1 cellular context compared by ENCODE assay signal in the genomic region with DNA sequence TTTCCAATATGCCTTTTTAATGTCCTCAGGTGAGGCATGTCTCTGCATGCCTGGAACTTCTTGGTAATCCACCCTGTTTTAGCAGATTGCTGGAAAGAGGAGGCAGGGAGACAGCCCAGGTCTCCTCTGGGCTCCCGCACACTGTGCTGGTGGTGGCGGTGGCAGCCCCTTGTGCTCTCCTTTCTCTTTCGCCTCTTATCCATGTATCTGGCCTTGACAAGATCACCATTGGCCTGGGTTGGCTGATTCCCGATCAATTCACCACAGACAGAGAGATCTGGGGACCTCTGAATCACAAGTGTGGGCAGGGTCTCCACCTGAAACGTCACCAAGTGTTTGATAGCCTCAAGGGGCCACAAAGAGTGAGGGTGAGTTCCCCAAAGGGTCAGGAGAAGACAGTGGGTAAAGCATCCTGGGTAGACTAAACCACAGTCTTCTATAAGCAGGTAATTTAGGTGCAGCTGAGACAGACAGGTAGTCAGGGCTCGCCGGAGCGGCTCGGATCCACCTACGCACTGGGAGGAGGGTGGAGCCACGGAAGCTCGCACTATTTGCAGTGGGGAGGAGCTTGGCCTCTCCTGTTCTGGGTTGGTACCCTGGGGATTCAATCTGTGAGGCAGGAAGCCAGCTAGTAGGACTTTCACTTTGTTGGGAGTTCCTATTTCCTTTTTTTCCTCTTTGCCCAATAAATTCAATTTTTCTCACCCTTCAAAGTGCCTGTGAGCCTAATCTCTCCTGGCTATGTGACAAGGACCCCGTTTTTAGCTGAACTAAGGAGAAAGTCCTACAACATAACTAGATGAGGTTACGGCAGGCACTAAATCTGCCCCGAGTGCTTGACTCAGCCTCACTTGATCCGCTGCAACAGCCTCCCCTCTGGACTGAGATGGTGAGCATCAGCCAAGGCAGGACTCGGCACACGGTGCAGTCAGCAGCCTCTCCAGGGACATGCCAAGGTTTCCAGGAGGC.
TF ChIP-seq lines count a peak whose summit lies in the region.

No MANE protein-coding gene starts in this region.

TF ChIP-seq in HepG2, 621 proteins besides CTCF, POLR2A, EP300 and RAD21 (continued from another document and continues in another):
- TF ChIP-seq GABPB1 (CRISPR knock-in tag; IDR thresholded peaks at IDR 0.05) = peak; percentile 61
- no peak for TF ChIP-seq SETDB1 (CRISPR knock-in tag; IDR thresholded peaks at IDR 0.05; ENCODE audit: borderline replicate concordance)
- no peak for TF ChIP-seq HHEX (CRISPR knock-in tag; IDR thresholded peaks at IDR 0.05)
- TF ChIP-seq ZNF841 (CRISPR knock-in tag; IDR thresholded peaks at IDR 0.05; ENCODE audit: borderline replicate concordance) = no peak
- no peak for TF ChIP-seq RNF2 (conservative IDR thresholded peaks at IDR 0.05; ENCODE audit: low read depth)
- TF ChIP-seq ZNF772 (CRISPR knock-in tag; IDR thresholded peaks at IDR 0.05) = no peak
- TF ChIP-seq ZC3H4 (CRISPR knock-in tag; IDR thresholded peaks at IDR 0.05; ENCODE audit: borderline replicate concordance) = no peak
- TF ChIP-seq FOXA1 (IDR thresholded peaks at IDR 0.05) = no peak
- peak; percentile 37 for TF ChIP-seq FOXA1 (CRISPR knock-in tag; IDR thresholded peaks at IDR 0.05)
- TF ChIP-seq BHLHE40 (IDR thresholded peaks at IDR 0.05; ENCODE audit: low read length) = no peak
- TF ChIP-seq ZNF263 (CRISPR knock-in tag; IDR thresholded peaks at IDR 0.05) = peak; percentile 81; the same call in 1 of the 2 replicates
- TF ChIP-seq, protein P1, sequence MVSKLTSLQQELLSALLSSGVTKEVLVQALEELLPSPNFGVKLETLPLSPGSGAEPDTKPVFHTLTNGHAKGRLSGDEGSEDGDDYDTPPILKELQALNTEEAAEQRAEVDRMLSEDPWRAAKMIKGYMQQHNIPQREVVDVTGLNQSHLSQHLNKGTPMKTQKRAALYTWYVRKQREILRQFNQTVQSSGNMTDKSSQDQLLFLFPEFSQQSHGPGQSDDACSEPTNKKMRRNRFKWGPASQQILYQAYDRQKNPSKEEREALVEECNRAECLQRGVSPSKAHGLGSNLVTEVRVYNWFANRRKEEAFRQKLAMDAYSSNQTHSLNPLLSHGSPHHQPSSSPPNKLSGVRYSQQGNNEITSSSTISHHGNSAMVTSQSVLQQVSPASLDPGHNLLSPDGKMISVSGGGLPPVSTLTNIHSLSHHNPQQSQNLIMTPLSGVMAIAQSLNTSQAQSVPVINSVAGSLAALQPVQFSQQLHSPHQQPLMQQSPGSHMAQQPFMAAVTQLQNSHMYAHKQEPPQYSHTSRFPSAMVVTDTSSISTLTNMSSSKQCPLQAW (CRISPR knock-in tag; IDR thresholded peaks at IDR 0.05) = 0 out of 2 replicates have a peak, but pooled peaks have one; percentile 14
- TF ChIP-seq YEATS4 (CRISPR knock-in tag; IDR thresholded peaks at IDR 0.05; ENCODE audit: borderline replicate concordance) = no peak
- TF ChIP-seq ZBTB3 (CRISPR knock-in tag; IDR thresholded peaks at IDR 0.05; ENCODE audit: borderline replicate concordance, low read depth) = no peak
- no peak for TF ChIP-seq BORCS8-MEF2B (CRISPR knock-in tag; IDR thresholded peaks at IDR 0.05)
- TF ChIP-seq SRSF1 (optimal IDR thresholded peaks at IDR 0.05; ENCODE audit: low read depth, low read length) = no peak
- peak; percentile 50; the same call in 1 of the 2 replicates for TF ChIP-seq TAF1 (CRISPR knock-in tag; IDR thresholded peaks at IDR 0.05)
- TF ChIP-seq ZZZ3 (CRISPR knock-in tag; IDR thresholded peaks at IDR 0.05; ENCODE audit: borderline replicate concordance) = no peak
- no peak for TF ChIP-seq ZNF598 (CRISPR knock-in tag; IDR thresholded peaks at IDR 0.05; ENCODE audit: borderline replicate concordance)
- TF ChIP-seq NFYC (CRISPR knock-in tag; IDR thresholded peaks at IDR 0.05) = peak; percentile 60
- no peak for TF ChIP-seq ZSCAN22 (CRISPR knock-in tag; IDR thresholded peaks at IDR 0.05)
- TF ChIP-seq SP1 (IDR thresholded peaks at IDR 0.05) = no peak
- TF ChIP-seq SP1 (CRISPR knock-in tag; IDR thresholded peaks at IDR 0.05) = peak; percentile 28; the same call in 1 of the 2 replicates
- no peak for TF ChIP-seq PHF5A (CRISPR knock-in tag; IDR thresholded peaks at IDR 0.05; ENCODE audit: low read depth, unreplicated experiment)
- peak; percentile 10; the same call in 1 of the 2 replicates for TF ChIP-seq ZNF572 (CRISPR knock-in tag; IDR thresholded peaks at IDR 0.05)
- 0 out of 2 replicates have a peak, but pooled peaks have one; percentile 30 for TF ChIP-seq IRF2 (CRISPR knock-in tag; IDR thresholded peaks at IDR 0.05)
- TF ChIP-seq ZNF12 (CRISPR knock-in tag; IDR thresholded peaks at IDR 0.05) = no peak
- TF ChIP-seq ZNF430 (CRISPR knock-in tag; IDR thresholded peaks at IDR 0.05) = no peak
- TF ChIP-seq TCF7 (IDR thresholded peaks at IDR 0.05; ENCODE audit: low read depth) = no peak
- TF ChIP-seq POLR2G (IDR thresholded peaks at IDR 0.05; ENCODE audit: low read depth, low read length) = peak; percentile 66
- peak; percentile 24; the same call in 1 of the 2 replicates for TF ChIP-seq TSC22D2 (CRISPR knock-in tag; IDR thresholded peaks at IDR 0.05; ENCODE audit: borderline replicate concordance)
- peak; percentile 58; the same call in 1 of the 2 replicates for TF ChIP-seq ZNF441 (CRISPR knock-in tag; IDR thresholded peaks at IDR 0.05; ENCODE audit: borderline replicate concordance)
- TF ChIP-seq DMAP1 (CRISPR knock-in tag; IDR thresholded peaks at IDR 0.05) = no peak
- no peak for TF ChIP-seq ESRRA (CRISPR knock-in tag; IDR thresholded peaks at IDR 0.05; ENCODE audit: low read depth)
- TF ChIP-seq, protein P2, sequence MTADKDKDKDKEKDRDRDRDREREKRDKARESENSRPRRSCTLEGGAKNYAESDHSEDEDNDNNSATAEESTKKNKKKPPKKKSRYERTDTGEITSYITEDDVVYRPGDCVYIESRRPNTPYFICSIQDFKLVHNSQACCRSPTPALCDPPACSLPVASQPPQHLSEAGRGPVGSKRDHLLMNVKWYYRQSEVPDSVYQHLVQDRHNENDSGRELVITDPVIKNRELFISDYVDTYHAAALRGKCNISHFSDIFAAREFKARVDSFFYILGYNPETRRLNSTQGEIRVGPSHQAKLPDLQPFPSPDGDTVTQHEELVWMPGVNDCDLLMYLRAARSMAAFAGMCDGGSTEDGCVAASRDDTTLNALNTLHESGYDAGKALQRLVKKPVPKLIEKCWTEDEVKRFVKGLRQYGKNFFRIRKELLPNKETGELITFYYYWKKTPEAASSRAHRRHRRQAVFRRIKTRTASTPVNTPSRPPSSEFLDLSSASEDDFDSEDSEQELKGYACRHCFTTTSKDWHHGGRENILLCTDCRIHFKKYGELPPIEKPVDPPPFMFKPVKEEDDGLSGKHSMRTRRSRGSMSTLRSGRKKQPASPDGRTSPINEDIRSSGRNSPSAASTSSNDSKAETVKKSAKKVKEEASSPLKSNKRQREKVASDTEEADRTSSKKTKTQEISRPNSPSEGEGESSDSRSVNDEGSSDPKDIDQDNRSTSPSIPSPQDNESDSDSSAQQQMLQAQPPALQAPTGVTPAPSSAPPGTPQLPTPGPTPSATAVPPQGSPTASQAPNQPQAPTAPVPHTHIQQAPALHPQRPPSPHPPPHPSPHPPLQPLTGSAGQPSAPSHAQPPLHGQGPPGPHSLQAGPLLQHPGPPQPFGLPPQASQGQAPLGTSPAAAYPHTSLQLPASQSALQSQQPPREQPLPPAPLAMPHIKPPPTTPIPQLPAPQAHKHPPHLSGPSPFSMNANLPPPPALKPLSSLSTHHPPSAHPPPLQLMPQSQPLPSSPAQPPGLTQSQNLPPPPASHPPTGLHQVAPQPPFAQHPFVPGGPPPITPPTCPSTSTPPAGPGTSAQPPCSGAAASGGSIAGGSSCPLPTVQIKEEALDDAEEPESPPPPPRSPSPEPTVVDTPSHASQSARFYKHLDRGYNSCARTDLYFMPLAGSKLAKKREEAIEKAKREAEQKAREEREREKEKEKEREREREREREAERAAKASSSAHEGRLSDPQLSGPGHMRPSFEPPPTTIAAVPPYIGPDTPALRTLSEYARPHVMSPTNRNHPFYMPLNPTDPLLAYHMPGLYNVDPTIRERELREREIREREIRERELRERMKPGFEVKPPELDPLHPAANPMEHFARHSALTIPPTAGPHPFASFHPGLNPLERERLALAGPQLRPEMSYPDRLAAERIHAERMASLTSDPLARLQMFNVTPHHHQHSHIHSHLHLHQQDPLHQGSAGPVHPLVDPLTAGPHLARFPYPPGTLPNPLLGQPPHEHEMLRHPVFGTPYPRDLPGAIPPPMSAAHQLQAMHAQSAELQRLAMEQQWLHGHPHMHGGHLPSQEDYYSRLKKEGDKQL (CRISPR knock-in tag; IDR thresholded peaks at IDR 0.05; ENCODE audit: low read depth) = no peak
- TF ChIP-seq, protein P3, sequence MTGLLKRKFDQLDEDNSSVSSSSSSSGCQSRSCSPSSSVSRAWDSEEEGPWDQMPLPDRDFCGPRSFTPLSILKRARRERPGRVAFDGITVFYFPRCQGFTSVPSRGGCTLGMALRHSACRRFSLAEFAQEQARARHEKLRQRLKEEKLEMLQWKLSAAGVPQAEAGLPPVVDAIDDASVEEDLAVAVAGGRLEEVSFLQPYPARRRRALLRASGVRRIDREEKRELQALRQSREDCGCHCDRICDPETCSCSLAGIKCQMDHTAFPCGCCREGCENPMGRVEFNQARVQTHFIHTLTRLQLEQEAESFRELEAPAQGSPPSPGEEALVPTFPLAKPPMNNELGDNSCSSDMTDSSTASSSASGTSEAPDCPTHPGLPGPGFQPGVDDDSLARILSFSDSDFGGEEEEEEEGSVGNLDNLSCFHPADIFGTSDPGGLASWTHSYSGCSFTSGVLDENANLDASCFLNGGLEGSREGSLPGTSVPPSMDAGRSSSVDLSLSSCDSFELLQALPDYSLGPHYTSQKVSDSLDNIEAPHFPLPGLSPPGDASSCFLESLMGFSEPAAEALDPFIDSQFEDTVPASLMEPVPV (CRISPR knock-in tag; IDR thresholded peaks at IDR 0.05) = no peak
- TF ChIP-seq, protein P4, sequence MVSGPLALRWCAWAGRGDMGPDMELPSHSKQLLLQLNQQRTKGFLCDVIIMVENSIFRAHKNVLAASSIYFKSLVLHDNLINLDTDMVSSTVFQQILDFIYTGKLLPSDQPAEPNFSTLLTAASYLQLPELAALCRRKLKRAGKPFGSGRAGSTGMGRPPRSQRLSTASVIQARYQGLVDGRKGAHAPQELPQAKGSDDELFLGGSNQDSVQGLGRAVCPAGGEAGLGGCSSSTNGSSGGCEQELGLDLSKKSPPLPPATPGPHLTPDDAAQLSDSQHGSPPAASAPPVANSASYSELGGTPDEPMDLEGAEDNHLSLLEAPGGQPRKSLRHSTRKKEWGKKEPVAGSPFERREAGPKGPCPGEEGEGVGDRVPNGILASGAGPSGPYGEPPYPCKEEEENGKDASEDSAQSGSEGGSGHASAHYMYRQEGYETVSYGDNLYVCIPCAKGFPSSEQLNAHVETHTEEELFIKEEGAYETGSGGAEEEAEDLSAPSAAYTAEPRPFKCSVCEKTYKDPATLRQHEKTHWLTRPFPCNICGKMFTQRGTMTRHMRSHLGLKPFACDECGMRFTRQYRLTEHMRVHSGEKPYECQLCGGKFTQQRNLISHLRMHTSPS (CRISPR knock-in tag; IDR thresholded peaks at IDR 0.05; ENCODE audit: low read depth) = no peak
- TF ChIP-seq, protein P5, sequence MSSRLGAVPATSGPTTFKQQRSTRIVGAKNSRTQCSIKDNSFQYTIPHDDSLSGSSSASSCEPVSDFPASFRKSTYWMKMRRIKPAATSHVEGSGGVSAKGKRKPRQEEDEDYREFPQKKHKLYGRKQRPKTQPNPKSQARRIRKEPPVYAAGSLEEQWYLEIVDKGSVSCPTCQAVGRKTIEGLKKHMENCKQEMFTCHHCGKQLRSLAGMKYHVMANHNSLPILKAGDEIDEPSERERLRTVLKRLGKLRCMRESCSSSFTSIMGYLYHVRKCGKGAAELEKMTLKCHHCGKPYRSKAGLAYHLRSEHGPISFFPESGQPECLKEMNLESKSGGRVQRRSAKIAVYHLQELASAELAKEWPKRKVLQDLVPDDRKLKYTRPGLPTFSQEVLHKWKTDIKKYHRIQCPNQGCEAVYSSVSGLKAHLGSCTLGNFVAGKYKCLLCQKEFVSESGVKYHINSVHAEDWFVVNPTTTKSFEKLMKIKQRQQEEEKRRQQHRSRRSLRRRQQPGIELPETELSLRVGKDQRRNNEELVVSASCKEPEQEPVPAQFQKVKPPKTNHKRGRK (CRISPR knock-in tag; IDR thresholded peaks at IDR 0.05) = no peak
- TF ChIP-seq, protein P6, sequence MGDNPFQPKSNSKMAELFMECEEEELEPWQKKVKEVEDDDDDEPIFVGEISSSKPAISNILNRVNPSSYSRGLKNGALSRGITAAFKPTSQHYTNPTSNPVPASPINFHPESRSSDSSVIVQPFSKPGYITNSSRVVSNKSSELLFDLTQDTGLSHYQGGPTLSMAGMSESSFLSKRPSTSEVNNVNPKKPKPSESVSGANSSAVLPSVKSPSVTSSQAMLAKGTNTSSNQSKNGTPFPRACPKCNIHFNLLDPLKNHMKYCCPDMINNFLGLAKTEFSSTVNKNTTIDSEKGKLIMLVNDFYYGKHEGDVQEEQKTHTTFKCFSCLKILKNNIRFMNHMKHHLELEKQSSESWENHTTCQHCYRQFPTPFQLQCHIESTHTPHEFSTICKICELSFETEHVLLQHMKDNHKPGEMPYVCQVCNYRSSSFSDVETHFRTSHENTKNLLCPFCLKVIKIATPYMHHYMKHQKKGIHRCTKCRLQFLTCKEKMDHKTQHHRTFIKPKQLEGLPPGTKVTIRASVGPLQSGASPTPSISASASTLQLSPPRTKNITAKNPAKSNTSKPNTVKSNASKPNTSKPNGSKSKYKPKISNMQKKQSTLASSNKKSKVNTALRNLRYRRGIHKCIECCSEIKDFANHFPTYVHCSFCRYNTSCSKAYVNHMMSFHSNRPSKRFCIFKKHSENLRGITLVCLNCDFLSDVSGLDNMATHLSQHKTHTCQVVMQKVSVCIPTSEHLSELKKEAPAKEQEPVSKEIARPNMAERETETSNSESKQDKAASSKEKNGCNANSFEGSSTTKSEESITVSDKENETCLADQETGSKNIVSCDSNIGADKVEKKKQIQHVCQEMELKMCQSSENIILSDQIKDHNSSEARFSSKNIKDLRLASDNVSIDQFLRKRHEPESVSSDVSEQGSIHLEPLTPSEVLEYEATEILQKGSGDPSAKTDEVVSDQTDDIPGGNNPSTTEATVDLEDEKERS (CRISPR knock-in tag; IDR thresholded peaks at IDR 0.05) = no peak
- no peak for TF ChIP-seq STAG1 (CRISPR knock-in tag; IDR thresholded peaks at IDR 0.05)
- TF ChIP-seq EZH2 (conservative IDR thresholded peaks at IDR 0.05; ENCODE audit: low read depth, low read length) = no peak
- TF ChIP-seq SP5 (CRISPR knock-in tag; IDR thresholded peaks at IDR 0.05; ENCODE audit: borderline replicate concordance, low read depth) = 0 out of 2 replicates have a peak, but pooled peaks have one; percentile 29
- TF ChIP-seq, protein P7, sequence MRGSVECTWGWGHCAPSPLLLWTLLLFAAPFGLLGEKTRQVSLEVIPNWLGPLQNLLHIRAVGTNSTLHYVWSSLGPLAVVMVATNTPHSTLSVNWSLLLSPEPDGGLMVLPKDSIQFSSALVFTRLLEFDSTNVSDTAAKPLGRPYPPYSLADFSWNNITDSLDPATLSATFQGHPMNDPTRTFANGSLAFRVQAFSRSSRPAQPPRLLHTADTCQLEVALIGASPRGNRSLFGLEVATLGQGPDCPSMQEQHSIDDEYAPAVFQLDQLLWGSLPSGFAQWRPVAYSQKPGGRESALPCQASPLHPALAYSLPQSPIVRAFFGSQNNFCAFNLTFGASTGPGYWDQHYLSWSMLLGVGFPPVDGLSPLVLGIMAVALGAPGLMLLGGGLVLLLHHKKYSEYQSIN (CRISPR knock-in tag; IDR thresholded peaks at IDR 0.05; ENCODE audit: borderline replicate concordance) = no peak
- TF ChIP-seq ZMYM3 (CRISPR knock-in tag; IDR thresholded peaks at IDR 0.05) = no peak
- no peak for TF ChIP-seq ZFY (CRISPR knock-in tag; IDR thresholded peaks at IDR 0.05)
- no peak for TF ChIP-seq ZNF567 (CRISPR knock-in tag; IDR thresholded peaks at IDR 0.05; ENCODE audit: borderline replicate concordance)
- no peak for TF ChIP-seq DPF2 (CRISPR knock-in tag; IDR thresholded peaks at IDR 0.05; ENCODE audit: borderline replicate concordance, low read depth)
